In genomic region chr10:27413831-27414348, GRCh38 we compare ENCODE assay signal across 20 cellular contexts.
DNase-seq lines count a peak whose midpoint lies in the region; ATAC-seq, FAIRE-seq and TF ChIP-seq lines count a peak whose summit lies in the region.
"Had no signal": no experiment of that assay in that cellular context is flagged by ENCODE, and none has a peak within 500 bp of the region (broad histone marks: within the 10 kb centered on the region; RNA-seq: fewer than 3 reads in every experiment).

No MANE protein-coding gene starts in this region.

- H3K27ac Mint-ChIP-seq in activated naive CD8-positive, alpha-beta T cell treated with anti-CD3 and anti-CD28 coated beads for 36 hours = no peak overlapping the region
- no peak overlapping the region for H3K27ac Mint-ChIP-seq in activated naive CD8-positive, alpha-beta T cell treated with anti-CD3 and anti-CD28 coated beads, Interleukin-2, amount 50 U/mL, for 24 hours

- H3K36me3 Mint-ChIP-seq in activated naive CD8-positive, alpha-beta T cell treated with anti-CD3 and anti-CD28 coated beads for 36 hours = no peaks in the 10 kb centered on the region
- no peaks in the 10 kb centered on the region for H3K36me3 Mint-ChIP-seq in activated naive CD8-positive, alpha-beta T cell treated with anti-CD3 and anti-CD28 coated beads, Interleukin-2, amount 50 U/mL, for 24 hours (ENCODE audit: low read depth)

- no peak for FAIRE-seq in kidney (lab: Jason Lieb, UNC)
- FAIRE-seq: G401.6, K562 had no signal

- H3K27ac ChIP-seq in RWPE2 (ENCODE audit: poor library complexity, severe bottlenecking) (no peak overlapping the region), kidney (ENCODE audit: low read depth in 2 of 2, low read length in 2 of 2) (no peak overlapping the region), subcutaneous abdominal adipose tissue (ENCODE audit: low read depth, low read length) (no peak overlapping the region), thyroid gland (no peak overlapping the region)
- H3K27ac ChIP-seq: BLaER1 treated with 17β-estradiol and CSF1 and Interleukin-3, amounts not matched to agents 10 nM and 100 nM; GM23248; SJSA1 had no signal

- H3K9me3 ChIP-seq in RWPE2 (ENCODE audit: severe bottlenecking) (no peaks in the 10 kb centered on the region), kidney (ENCODE audit: control insufficient read depth in 1 of 2, low read length in 2 of 2) (no peaks in the 10 kb centered on the region), subcutaneous abdominal adipose tissue (ENCODE audit: control insufficient read depth in 5 of 5, low read length in 5 of 5) (peaks cover 0 to 4% (median 0%) of the 10 kb centered on the region in 5 donors), thyroid gland (no peaks in the 10 kb centered on the region)
- H3K9me3 ChIP-seq: SJSA1 had no signal

- no peaks in the 10 kb centered on the region for H3K4me1 ChIP-seq in RWPE2 (ENCODE audit: insufficient read depth, poor library complexity, severe bottlenecking)
- H3K4me1 ChIP-seq in kidney (ENCODE audit: control insufficient read depth in 1 of 2, insufficient read depth in 1 of 2, low read depth in 1 of 2, low read length in 2 of 2) = no peaks in the 10 kb centered on the region
- H3K4me1 ChIP-seq in subcutaneous abdominal adipose tissue (ENCODE audit: control insufficient read depth in 5 of 5, insufficient read depth in 5 of 5, low read length in 5 of 5) = peaks cover 0 to 6% (median 3%) of the 10 kb centered on the region in 5 donors
- H3K4me1 ChIP-seq in thyroid gland = no peaks in the 10 kb centered on the region
- H3K4me1 ChIP-seq: BLaER1 treated with 17β-estradiol and CSF1 and Interleukin-3, amounts not matched to agents 10 nM and 100 nM; SJSA1 had no signal

- H3K27me3 ChIP-seq in RWPE2 (ENCODE audit: insufficient read depth, poor library complexity, severe bottlenecking) (no peaks in the 10 kb centered on the region), subcutaneous abdominal adipose tissue (ENCODE audit: control insufficient read depth in 5 of 5, insufficient read depth in 4 of 5, low read length in 5 of 5) (peaks cover 4 to 8% (median 7%) of the 10 kb centered on the region in 5 donors), thyroid gland (no peaks in the 10 kb centered on the region)
- H3K27me3 ChIP-seq: BLaER1 treated with 17β-estradiol and CSF1 and Interleukin-3, amounts not matched to agents 10 nM and 100 nM; SJSA1 had no signal

- no peaks in the 10 kb centered on the region for H3K4me1 Mint-ChIP-seq in activated naive CD8-positive, alpha-beta T cell treated with anti-CD3 and anti-CD28 coated beads for 36 hours
- no peaks in the 10 kb centered on the region for H3K4me1 Mint-ChIP-seq in activated naive CD8-positive, alpha-beta T cell treated with anti-CD3 and anti-CD28 coated beads, Interleukin-2, amount 50 U/mL, for 24 hours

- DNase-seq in activated naive CD8-positive, alpha-beta T cell treated with anti-CD3 and anti-CD28 coated beads for 36 hours = no peak
- DNase-seq in activated naive CD8-positive, alpha-beta T cell treated with anti-CD3 and anti-CD28 coated beads, Interleukin-2, amount 50 U/mL, for 24 hours = no peak
- DNase-seq in RWPE2 (ENCODE audit: low spot score) (peak; percentile 60), kidney (peak; percentile 55), thyroid gland (no peak), NCI-H526 treated with DMSO at 0.1 percent for 48 hours (lab: John Stamatoyannopoulos, UW) (no peak)
- DNase-seq: 8988T, DND-41, GM23248, MV-4-11, NCI-H1417, NCI-H1930, NCI-H69, RPMI8226 had no signal

- WGBS in thyroid gland, 2 donors = 46 to 67% methylated on average over 6 to 15 of the region's 34 CpGs

- peaks cover 3% of the 10 kb centered on the region for H3K9me3 Mint-ChIP-seq in activated naive CD8-positive, alpha-beta T cell treated with anti-CD3 and anti-CD28 coated beads for 36 hours
- peaks cover 3% of the 10 kb centered on the region for H3K9me3 Mint-ChIP-seq in activated naive CD8-positive, alpha-beta T cell treated with anti-CD3 and anti-CD28 coated beads, Interleukin-2, amount 50 U/mL, for 24 hours

- intact Hi-C loops in kidney (cut with DNase I) = no loop called here
- intact Hi-C loops in thyroid gland (cut with DNase I) = no loop called here

- H3K4me3 ChIP-seq in RWPE2 (ENCODE audit: severe bottlenecking) = no peak overlapping the region
- H3K4me3 ChIP-seq in kidney (ENCODE audit: low read length in 2 of 2) = no peak overlapping the region
- H3K4me3 ChIP-seq in subcutaneous abdominal adipose tissue (ENCODE audit: low read depth in 1 of 5, low read length in 5 of 5) = peak overlapping the region in 3 of 5 donors; percentile 22 to 41 (median 41)
- H3K4me3 ChIP-seq in thyroid gland (replicated peaks in 1 of 3) = no peak overlapping the region
- H3K4me3 ChIP-seq: BLaER1 treated with 17β-estradiol and CSF1 and Interleukin-3, amounts not matched to agents 10 nM and 100 nM; GM23248; K562; SJSA1 had no signal

- H3K27me3 Mint-ChIP-seq in activated naive CD8-positive, alpha-beta T cell treated with anti-CD3 and anti-CD28 coated beads for 36 hours = peaks cover 33% of the 10 kb centered on the region
- H3K27me3 Mint-ChIP-seq in activated naive CD8-positive, alpha-beta T cell treated with anti-CD3 and anti-CD28 coated beads, Interleukin-2, amount 50 U/mL, for 24 hours = peaks cover 20% of the 10 kb centered on the region

- ATAC-seq in activated naive CD8-positive, alpha-beta T cell treated with anti-CD3 and anti-CD28 coated beads, Interleukin-2, amount 50 U/mL, for 24 hours = no peak
- ATAC-seq in RWPE2 (ENCODE audit: low read depth) = no peak
- ATAC-seq in GM21381 (IDR thresholded peaks at IDR 0.05; ENCODE audit: unreplicated experiment) = no peak
- ATAC-seq: K562 had no signal

- peak overlapping the region; percentile 22 for H3K4me3 Mint-ChIP-seq in activated naive CD8-positive, alpha-beta T cell treated with anti-CD3 and anti-CD28 coated beads for 36 hours
- no peak overlapping the region for H3K4me3 Mint-ChIP-seq in activated naive CD8-positive, alpha-beta T cell treated with anti-CD3 and anti-CD28 coated beads, Interleukin-2, amount 50 U/mL, for 24 hours

- H3K9ac ChIP-seq in kidney (ENCODE audit: low read length in 2 of 2) (no peak overlapping the region), subcutaneous abdominal adipose tissue (ENCODE audit: low read length in 5 of 5) (no peak overlapping the region)
- H3K9ac ChIP-seq: BLaER1 treated with 17β-estradiol and CSF1 and Interleukin-3, amounts not matched to agents 10 nM and 100 nM; GM23248 had no signal

- no peaks in the 10 kb centered on the region for H3K36me3 ChIP-seq in RWPE2 (ENCODE audit: low read depth)
- H3K36me3 ChIP-seq in kidney (ENCODE audit: control insufficient read depth in 1 of 2, insufficient read depth in 2 of 2, low read length in 2 of 2) = no peaks in the 10 kb centered on the region
- H3K36me3 ChIP-seq in subcutaneous abdominal adipose tissue (ENCODE audit: control insufficient read depth in 5 of 5, insufficient read depth in 5 of 5, low read length in 5 of 5) = no peaks in the 10 kb centered on the region
- no peaks in the 10 kb centered on the region for H3K36me3 ChIP-seq in thyroid gland
- H3K36me3 ChIP-seq: BLaER1 treated with 17β-estradiol and CSF1 and Interleukin-3, amounts not matched to agents 10 nM and 100 nM; SJSA1 had no signal

- TF ChIP-seq POLR2A in thyroid gland (IDR thresholded peaks at IDR 0.05) = no peak

- TF ChIP-seq CTCF in RWPE2 (IDR thresholded peaks at IDR 0.05; ENCODE audit: poor library complexity, severe bottlenecking) = no peak
- TF ChIP-seq CTCF in kidney (IDR thresholded peaks at IDR 0.05; ENCODE audit: borderline replicate concordance, extremely low read depth, insufficient read depth) = no peak
- no peak for TF ChIP-seq CTCF in thyroid gland (IDR thresholded peaks at IDR 0.05)

Comparison
In these comparisons a context has a peak if more than half of its experiments do, and no peak if none do; other contexts are left out.
1. DNase-seq: peak in RWPE2 (single experiment) and kidney (single experiment); none in activated naive CD8-positive, alpha-beta T cell treated with anti-CD3 and anti-CD28 coated beads for 36 hours (single experiment), activated naive CD8-positive, alpha-beta T cell treated with anti-CD3 and anti-CD28 coated beads, Interleukin-2, amount 50 U/mL, for 24 hours (single experiment), thyroid gland (0 of 2) and NCI-H526 treated with DMSO at 0.1 percent for 48 hours (single experiment).
2. H3K4me3 ChIP-seq: peak in subcutaneous abdominal adipose tissue (3 of 5); none in RWPE2 (single experiment), kidney (0 of 2) and thyroid gland (0 of 3).